21 cellular contexts compared by ENCODE assay signal in the genomic region with DNA sequence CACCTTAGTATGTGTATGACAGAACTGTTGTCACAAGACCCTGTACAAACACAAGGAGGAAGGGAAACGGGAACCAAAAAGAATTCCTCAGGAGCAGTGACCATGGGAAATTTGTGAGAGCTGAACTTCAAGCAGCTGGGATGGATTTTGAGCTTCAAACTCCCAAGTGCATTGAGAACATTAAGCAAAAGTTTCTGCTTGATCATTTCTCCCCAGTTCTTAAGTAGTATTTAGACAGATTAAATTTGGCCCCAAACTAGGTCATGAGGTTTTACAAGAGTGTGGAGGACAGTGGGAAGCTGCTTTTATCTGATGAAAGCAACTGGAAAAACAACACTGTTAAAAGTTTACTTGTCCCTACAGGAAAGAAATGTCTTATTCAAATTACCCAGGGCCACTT.
DNase-seq lines count a peak whose midpoint lies in the region; ATAC-seq and TF ChIP-seq lines count a peak whose summit lies in the region.
"Had no signal": no experiment of that assay in that cellular context is flagged by ENCODE, and none has a peak within 500 bp of the region (broad histone marks: within the 10 kb centered on the region; RNA-seq: fewer than 3 reads in every experiment).

No MANE protein-coding gene starts in this region.

- H3K4me1 ChIP-seq in hepatocyte (ENCODE audit: insufficient read depth): peaks cover 8% of the 10 kb centered on the region

- TF ChIP-seq CTCF in hepatocyte (IDR thresholded peaks at IDR 0.05; ENCODE audit: poor library complexity): no peak

- no peaks in the 10 kb centered on the region for H3K9me3 ChIP-seq in hepatocyte (ENCODE audit: low read depth)
- H3K9me3 ChIP-seq: pancreas had no signal

- DNase-seq in DMS114 treated with DMSO at 0.1 percent for 48 hours (lab: John Stamatoyannopoulos, UW; ENCODE audit: unreplicated experiment): peak; percentile 16
- peak; percentile 47 for DNase-seq in astrocyte of the hippocampus (ENCODE audit: low read depth, low spot score)
- DNase-seq in hepatocyte (ENCODE audit: low spot score): no peak
- peak; percentile 26 for DNase-seq in retina
- DNase-seq in NCI-H748 (lab: John Stamatoyannopoulos, UW; ENCODE audit: unreplicated experiment): no peak
- no peak for DNase-seq in AML-193 (lab: John Stamatoyannopoulos, UW)
- DNase-seq: activated gamma-delta T cell treated with Interleukin-2 at 50 U/mL for 16 hours; CD8-positive, alpha-beta memory T cell; effector CD8-positive, alpha-beta T cell; heart left ventricle; immature natural killer cell; naive B cell; NCI-H1105 treated with DMSO at 0.1 percent for 48 hours; NCI-H2107; NCI-H510A; pancreas; SHP77; small intestine; stimulated activated CD4-positive, alpha-beta T cell treated with anti-CD3 and anti-CD28 coated beads, Interleukin-4, amount 100 ng/mL, for 24 hours; T-helper 1 cell had no signal

- no peak overlapping the region for H2AFZ ChIP-seq in hepatocyte

- no peak overlapping the region for H3K4me3 ChIP-seq in hepatocyte
- H3K4me3 ChIP-seq: heart left ventricle, pancreas had no signal

- no peak overlapping the region for H3K4me2 ChIP-seq in hepatocyte

- H3K9me2 ChIP-seq in hepatocyte (replicated peaks; ENCODE audit: insufficient read depth): no peaks in the 10 kb centered on the region

- H3K36me3 ChIP-seq in hepatocyte (replicated peaks; ENCODE audit: insufficient read depth, low read depth): no peaks in the 10 kb centered on the region
- H3K36me3 ChIP-seq: heart left ventricle, pancreas had no signal

- 12% methylated on average over 1 of the region's 1 CpG for WGBS in hepatocyte (ENCODE audit: low lambda C conversion rate, missing lambda C conversion rate)

- H3K27me3 ChIP-seq in hepatocyte: no peaks in the 10 kb centered on the region
- H3K27me3 ChIP-seq: heart left ventricle, pancreas had no signal

- no peak for ATAC-seq in HG02981 (IDR thresholded peaks at IDR 0.05; ENCODE audit: unreplicated experiment)

- no peaks in the 10 kb centered on the region for H4K20me1 ChIP-seq in hepatocyte (ENCODE audit: insufficient read depth, poor library complexity, severe bottlenecking)

- H3K79me2 ChIP-seq in hepatocyte: no peaks in the 10 kb centered on the region

- peak overlapping the region; percentile 15 for H3K27ac ChIP-seq in hepatocyte

Comparison
In these comparisons a context has a peak if more than half of its experiments do, and no peak if none do; other contexts are left out.
1. DNase-seq: peak in DMS114 treated with DMSO at 0.1 percent for 48 hours (single experiment), astrocyte of the hippocampus (single experiment) and retina (single experiment); none in hepatocyte (single experiment), NCI-H748 (single experiment) and AML-193 (0 of 2).